Comparison of ENCODE assay signal across 8 cellular contexts in genomic region chr11:127000291-127000968, GRCh38.
DNase-seq lines count a peak whose midpoint lies in the region; ATAC-seq lines count a peak whose summit lies in the region.

TSS of gene KIRREL3 (minus strand) at chr11:127000770.

- H3K9me3 ChIP-seq in HUES6 (ENCODE audit: control insufficient read depth, insufficient read depth, low read depth, low read length) = no peaks in the 10 kb centered on the region
- H3K9me3 ChIP-seq in iPS-18a (ENCODE audit: control insufficient read depth, low read depth, low read length) = no peaks in the 10 kb centered on the region
- no peaks in the 10 kb centered on the region for H3K9me3 ChIP-seq in subcutaneous abdominal adipose tissue (ENCODE audit: control insufficient read depth in 5 of 5, low read length in 5 of 5)

- H3K27ac ChIP-seq in HUES6 (ENCODE audit: low read depth, low read length) (no peak within 1 kb of the TSS), iPS-18a (ENCODE audit: low read length) (no peak within 1 kb of the TSS), subcutaneous abdominal adipose tissue (ENCODE audit: low read depth, low read length) (no peak within 1 kb of the TSS)

- H3K36me3 ChIP-seq in HUES6 (ENCODE audit: control insufficient read depth, insufficient read depth, low read length) = no peaks in the 10 kb centered on the region
- H3K36me3 ChIP-seq in iPS-18a (ENCODE audit: control insufficient read depth, low read depth, low read length) = no peaks in the 10 kb centered on the region
- H3K36me3 ChIP-seq in subcutaneous abdominal adipose tissue (ENCODE audit: control insufficient read depth in 5 of 5, insufficient read depth in 5 of 5, low read length in 5 of 5) = no peaks in the 10 kb centered on the region

- H3K9ac ChIP-seq in HUES6 (ENCODE audit: low read length) = no peak within 1 kb of the TSS
- no peak within 1 kb of the TSS for H3K9ac ChIP-seq in iPS-18a (ENCODE audit: low read length)
- H3K9ac ChIP-seq in subcutaneous abdominal adipose tissue (ENCODE audit: low read length in 5 of 5) = no peak within 1 kb of the TSS

- peak in 54 of 58 donors; percentile 20 to 81 (median 51) for DNase-seq in anterior cingulate cortex (lab: John Stamatoyannopoulos, UW)
- DNase-seq in stimulated activated naive CD4-positive, alpha-beta T cell treated with Interleukin-2 at 50 U/mL for 16 hours (lab: John Stamatoyannopoulos, UW) = no peak

- H3K4me1 ChIP-seq in HUES6 (ENCODE audit: control insufficient read depth, insufficient read depth, low read length) = peaks cover 27% of the 10 kb centered on the region
- peaks cover 5% of the 10 kb centered on the region for H3K4me1 ChIP-seq in iPS-18a (ENCODE audit: control insufficient read depth, low read depth, low read length)
- peaks cover 0 to 23% (median 22%) of the 10 kb centered on the region in 5 donors for H3K4me1 ChIP-seq in subcutaneous abdominal adipose tissue (ENCODE audit: control insufficient read depth in 5 of 5, insufficient read depth in 5 of 5, low read length in 5 of 5)

- H3K27me3 ChIP-seq in HUES6 (ENCODE audit: control insufficient read depth, insufficient read depth, low read length) = peaks cover 100% of the 10 kb centered on the region
- peaks cover 74% of the 10 kb centered on the region for H3K27me3 ChIP-seq in iPS-18a (ENCODE audit: control insufficient read depth, insufficient read depth, low read length)
- peaks cover 41 to 79% (median 54%) of the 10 kb centered on the region in 5 donors for H3K27me3 ChIP-seq in subcutaneous abdominal adipose tissue (ENCODE audit: control insufficient read depth in 5 of 5, insufficient read depth in 4 of 5, low read length in 5 of 5)

- no peak for ATAC-seq in HG03045 (IDR thresholded peaks at IDR 0.05; ENCODE audit: unreplicated experiment)
- no peak for ATAC-seq in HG03457 (IDR thresholded peaks at IDR 0.05; ENCODE audit: unreplicated experiment)
- no peak for ATAC-seq in HG02938 (IDR thresholded peaks at IDR 0.05; ENCODE audit: unreplicated experiment)

- H3K4me3 ChIP-seq in HUES6 (ENCODE audit: low read depth, low read length) (peak within 1 kb of the TSS; percentile 55), iPS-18a (ENCODE audit: low read length) (peak within 1 kb of the TSS; percentile 62), subcutaneous abdominal adipose tissue (ENCODE audit: low read depth in 1 of 5, low read length in 5 of 5) (peak within 1 kb of the TSS; percentile 36 to 65 (median 56))
